Comparison of ENCODE assay signal across 8 cellular contexts in the genomic region with DNA sequence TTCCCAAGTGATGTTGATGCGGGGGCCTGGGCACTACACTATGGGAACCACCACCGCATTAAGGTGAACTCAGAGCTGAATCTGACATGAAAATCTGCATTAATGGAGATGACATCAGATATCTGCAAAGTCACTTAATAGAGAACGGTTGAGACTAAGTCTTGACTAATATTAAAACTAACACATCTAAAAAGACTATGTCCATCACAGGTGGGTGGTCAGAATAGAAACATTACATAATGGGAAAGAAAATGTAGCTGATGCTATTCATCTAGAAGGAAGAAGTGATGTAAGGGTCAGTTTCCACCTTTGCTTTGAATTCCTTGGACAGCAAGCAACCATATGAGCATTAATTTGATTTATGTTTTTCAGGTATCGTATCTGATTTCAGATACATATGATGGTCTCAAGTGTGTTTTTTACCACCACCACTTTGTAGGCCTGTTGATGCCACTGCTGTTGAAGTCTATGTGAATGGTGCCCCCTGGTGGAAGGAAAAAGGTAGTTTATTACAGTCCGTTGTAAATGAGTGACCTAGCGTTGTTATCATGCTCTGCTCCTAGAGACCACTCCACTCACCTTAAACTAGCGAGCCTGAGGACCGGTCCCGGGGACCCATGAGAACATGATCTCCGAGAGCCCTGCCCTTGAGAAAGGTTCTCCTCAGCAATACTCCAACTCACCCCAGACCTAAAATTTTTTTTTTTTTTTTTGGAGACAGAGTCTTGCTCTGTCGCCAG.
DNase-seq lines count a peak whose midpoint lies in the region; ATAC-seq and TF ChIP-seq lines count a peak whose summit lies in the region.

No MANE protein-coding gene starts in this region.

- intact Hi-C loops in tibial artery (cut with DNase I; ENCODE audit: low total_unique reads): loop anchor here (2.0 to 5.0 kb wide), 2 partner anchors 210 to 281 kb away; no protein-coding TSS in a partner anchor

- peaks cover 0 to 4% (median 0%) of the 10 kb centered on the region in 3 donors for H3K36me3 ChIP-seq in tibial artery

- TF ChIP-seq CTCF in GM20000 (IDR thresholded peaks at IDR 0.05; ENCODE audit: extremely low read depth, missing control alignments) (peak; percentile 49), tibial artery (IDR thresholded peaks at IDR 0.05) (peak; percentile 66 to 89)

- no peak overlapping the region for H3K4me3 ChIP-seq in tibial artery

- H3K9me3 ChIP-seq in tibial artery: no peaks in the 10 kb centered on the region

- no peak overlapping the region for H3K27ac ChIP-seq in tibial artery

- DNase-seq in DMS153 treated with DMSO at 0.1 percent for 48 hours (lab: John Stamatoyannopoulos, UW; ENCODE audit: unreplicated experiment): peak; percentile 69
- DNase-seq in GM20000 (ENCODE audit: low spot score): peak; percentile 73
- peak; percentile 87 for DNase-seq in NCI-H69 (lab: John Stamatoyannopoulos, UW)
- DNase-seq in activated CD4-positive, alpha-beta T cell treated with anti-CD3 and anti-CD28 coated beads, Interleukin-2, amount 50 U/mL, for 1 hour: peak; percentile 30
- DNase-seq in epidermal melanocyte (ENCODE audit: insufficient read length, low spot score): peak; percentile 77
- DNase-seq in myocyte (ENCODE audit: low read depth): peak; percentile 89
- DNase-seq in tibial artery: peak in 1 of 2 donors; percentile 45

- H3K27me3 ChIP-seq in tibial artery: no peaks in the 10 kb centered on the region

- ATAC-seq in HG03565 (IDR thresholded peaks at IDR 0.05; ENCODE audit: unreplicated experiment): peak; percentile 74

- no peaks in the 10 kb centered on the region for H3K4me1 ChIP-seq in tibial artery
